8 cellular contexts compared by ENCODE assay signal in genomic region chr6:24858154-24858801, GRCh38. TPM values are rescaled to one million over a fixed set of nuclear protein-coding genes. Genes with fewer than 3 reads are reported as not detected.
DNase-seq lines count a peak whose midpoint lies in the region; ATAC-seq and TF ChIP-seq lines count a peak whose summit lies in the region.

No MANE protein-coding gene starts in this region.

- peak overlapping the region; percentile 93 for H3K27ac Mint-ChIP-seq in CD4-positive, alpha-beta T cell

- H3K4me1 ChIP-seq in lower lobe of right lung = peaks cover 36% of the 10 kb centered on the region

- no peaks in the 10 kb centered on the region for H3K9me3 Mint-ChIP-seq in CD4-positive, alpha-beta T cell

- POLR2A ChIA-PET in CD4-positive, alpha-beta T cell (lab: Charles Lee) = interaction anchor here (0.6 to 6.1 kb wide), 13 partner anchors 8 to 192 kb away, joined by 3 to 74 read pairs (median 5); partner anchors contain the start of gene RIPOR2

- CTCF ChIA-PET in CD4-positive, alpha-beta T cell (lab: Charles Lee) = interaction anchor here (0.9 to 6.7 kb wide), 4 partner anchors 77 to 213 kb away, joined by 4 to 95 read pairs (median 57); partner anchors contain the start of gene RIPOR2

- H3K4me3 Mint-ChIP-seq in CD4-positive, alpha-beta T cell = peak overlapping the region; percentile 78

- peaks cover 100% of the 10 kb centered on the region for H3K36me3 Mint-ChIP-seq in CD4-positive, alpha-beta T cell (ENCODE audit: low read depth)

- H3K27me3 Mint-ChIP-seq in CD4-positive, alpha-beta T cell = no peaks in the 10 kb centered on the region

- TF ChIP-seq CTCF in CD4-positive, alpha-beta T cell (IDR thresholded peaks at IDR 0.05) = no peak
- no peak for TF ChIP-seq CTCF in lower lobe of right lung (IDR thresholded peaks at IDR 0.05)

- DNase-seq in CD4-positive, alpha-beta T cell = peak in 4 of 10 experiments; percentile 19 to 35 (median 32)
- DNase-seq in HPDE6-E6E7 (ENCODE audit: extremely low spot score) (peak; percentile 74), lower lobe of right lung (no peak), DMS79 treated with DMSO at 0.1 percent for 48 hours (lab: John Stamatoyannopoulos, UW) (no peak), NCI-H2029 (lab: John Stamatoyannopoulos, UW) (no peak), NCI-H2107 (lab: John Stamatoyannopoulos, UW) (no peak)
- DNase-seq in activated effector memory CD4-positive, alpha-beta T cell treated with anti-CD3 and anti-CD28 coated beads, Interleukin-2, amount 50 U/mL, for 16 hours = peak; percentile 71

- peak; percentile 61 for ATAC-seq in CD4-positive, alpha-beta T cell (ENCODE audit: poor library complexity)
- ATAC-seq in GM19468 (IDR thresholded peaks at IDR 0.05; ENCODE audit: extremely low read depth, unreplicated experiment) = peak; percentile 48
- ATAC-seq in lower lobe of right lung = peak; percentile 81 to 89

- peaks cover 79% of the 10 kb centered on the region for H3K4me1 Mint-ChIP-seq in CD4-positive, alpha-beta T cell (ENCODE audit: low read depth)

- no peaks in the 10 kb centered on the region for H3K27me3 ChIP-seq in CD4-positive, alpha-beta T cell (ENCODE audit: control insufficient read depth, insufficient read depth, low read length)
- no peaks in the 10 kb centered on the region for H3K27me3 ChIP-seq in lower lobe of right lung (ENCODE audit: low read depth)

- H3K36me3 ChIP-seq in lower lobe of right lung = peaks cover 19% of the 10 kb centered on the region

- no peaks in the 10 kb centered on the region for H3K9me3 ChIP-seq in CD4-positive, alpha-beta T cell (ENCODE audit: control insufficient read depth, low read length)
- no peaks in the 10 kb centered on the region for H3K9me3 ChIP-seq in lower lobe of right lung

- intact Hi-C loops in CD4-positive, alpha-beta T cell (cut with DNase I, micrococcal nuclease) = no loop called here
- intact Hi-C loops in lower lobe of right lung (cut with DNase I) = loop anchor here (5.0 to 10.0 kb wide), 2 partner anchors 157 to 209 kb away; no protein-coding TSS in a partner anchor

- peak overlapping the region; percentile 78 for H3K27ac ChIP-seq in CD4-positive, alpha-beta T cell (ENCODE audit: low read depth, low read length)
- peak overlapping the region; percentile 57 for H3K27ac ChIP-seq in lower lobe of right lung

- H3K4me3 ChIP-seq in lower lobe of right lung = no peak overlapping the region

RNA-seq across cellular contexts. Expression of gene ARMH2, which starts 59.6 kb away (rescaled TPM):
- not detected for total RNA-seq in CD4-positive, alpha-beta T cell
- 0.68 TPM for total RNA-seq in lower lobe of right lung

Comparison
In these comparisons a context has a peak if more than half of its experiments do, and no peak if none do; other contexts are left out.
1. DNase-seq: peak in HPDE6-E6E7 (single experiment) and activated effector memory CD4-positive, alpha-beta T cell treated with anti-CD3 and anti-CD28 coated beads, Interleukin-2, amount 50 U/mL, for 16 hours (single experiment); none in lower lobe of right lung (single experiment), DMS79 treated with DMSO at 0.1 percent for 48 hours (single experiment), NCI-H2029 (single experiment) and NCI-H2107 (single experiment).
2. Peak in every context shown above with its lines, with median percentiles within 50 percentile points of each other: ATAC-seq.